Comparison of ENCODE assay signal across 9 cellular contexts in genomic region chr5:132677191-132677590, GRCh38. TPM values are rescaled to one million over a fixed set of nuclear protein-coding genes. Genes with fewer than 3 reads are reported as not detected.
DNase-seq lines count a peak whose midpoint lies in the region; ATAC-seq and TF ChIP-seq lines count a peak whose summit lies in the region.
"Had no signal": no experiment of that assay in that cellular context is flagged by ENCODE, and none has a peak within 500 bp of the region (broad histone marks: within the 10 kb centered on the region; RNA-seq: fewer than 3 reads in every experiment).

No MANE protein-coding gene starts in this region.

- H3K36me3 ChIP-seq in SJSA1 (no peaks in the 10 kb centered on the region), gastrocnemius medialis (no peaks in the 10 kb centered on the region)

- no peak for ATAC-seq in sciatic nerve
- ATAC-seq in gastrocnemius medialis: no peak
- no peak for ATAC-seq in GM18861 (IDR thresholded peaks at IDR 0.05; ENCODE audit: unreplicated experiment)

- intact Hi-C loops in sciatic nerve (cut with DNase I) (no loop called here), gastrocnemius medialis (cut with DNase I; ENCODE audit: low total_unique reads) (no loop called here)

- H3K9me3 ChIP-seq in SJSA1 (replicated peaks) (no peaks in the 10 kb centered on the region), gastrocnemius medialis (no peaks in the 10 kb centered on the region)

- no peak for TF ChIP-seq CTCF in gastrocnemius medialis (IDR thresholded peaks at IDR 0.05 in 4 of 5, conservative IDR thresholded peaks at IDR 0.05 in 1 of 5)

- H3K4me1 ChIP-seq in SJSA1 (replicated peaks) (peaks cover 52% of the 10 kb centered on the region), gastrocnemius medialis (no peaks in the 10 kb centered on the region)

- DNase-seq in GM04503 (ENCODE audit: low read depth): peak; percentile 63
- DNase-seq in SJSA1 (ENCODE audit: low read depth in 1 of 2, low spot score in 2 of 2): peak; percentile 87 to 97
- DNase-seq in fibroblast of the conjunctiva (ENCODE audit: low read depth): peak; percentile 53
- peak; percentile 54 for DNase-seq in sciatic nerve (ENCODE audit: low spot score)
- no peak for DNase-seq in NCI-H1048 (lab: John Stamatoyannopoulos, UW)
- no peak for DNase-seq in gastrocnemius medialis
- DNase-seq in NCI-H1930 (lab: John Stamatoyannopoulos, UW): no peak
- DNase-seq: activated naive CD8-positive, alpha-beta T cell treated with anti-CD3 and anti-CD28 coated beads, Interleukin-2, amount 10 ng/mL, durations not matched to agents 7 days and 5 days had no signal

- no peak overlapping the region for H3K4me3 ChIP-seq in SJSA1
- no peak overlapping the region for H3K4me3 ChIP-seq in gastrocnemius medialis

- TF ChIP-seq POLR2A in gastrocnemius medialis (IDR thresholded peaks at IDR 0.05): no peak

- H3K27me3 ChIP-seq in SJSA1 (replicated peaks) (no peaks in the 10 kb centered on the region), gastrocnemius medialis (no peaks in the 10 kb centered on the region)

- H3K27ac ChIP-seq in SJSA1 (peak overlapping the region; percentile 62), gastrocnemius medialis (no peak overlapping the region)

- in situ Hi-C loops in gastrocnemius medialis (cut with MboI; ENCODE audit: low sequenced_read_pairs in 4 of 4): no loop called here

RNA-seq across cellular contexts. Expression of gene IL4, which starts 3.4 kb away (rescaled TPM):
- not detected in 2 replicates for total RNA-seq in SJSA1 (2014; rRNA removed; shearing (Covaris generic))
- total RNA-seq in sciatic nerve: not detected
- total RNA-seq in gastrocnemius medialis: not detected

RNA-seq across cellular contexts. Expression of gene IL13, which starts 19.2 kb away (rescaled TPM):
- not detected in 2 replicates for total RNA-seq in SJSA1 (2014; rRNA removed; shearing (Covaris generic))
- total RNA-seq in sciatic nerve (not detected), gastrocnemius medialis (not detected)

Comparison
In these comparisons a context has a peak if more than half of its experiments do, and no peak if none do; other contexts are left out.
1. DNase-seq: peak in GM04503 (single experiment), SJSA1 (2 of 2), fibroblast of the conjunctiva (single experiment) and sciatic nerve (single experiment); none in NCI-H1048 (single experiment), gastrocnemius medialis (0 of 2) and NCI-H1930 (0 of 2).